14 cellular contexts compared by ENCODE assay signal in genomic region chr9:71684566-71684965, GRCh38.
DNase-seq lines count a peak whose midpoint lies in the region; ATAC-seq and TF ChIP-seq lines count a peak whose summit lies in the region.
"Had no signal": no experiment of that assay in that cellular context is flagged by ENCODE, and none has a peak within 500 bp of the region (broad histone marks: within the 10 kb centered on the region; RNA-seq: fewer than 3 reads in every experiment).

No MANE protein-coding gene starts in this region.

- no peaks in the 10 kb centered on the region for H3K79me2 ChIP-seq in H9 (ENCODE audit: insufficient read depth, low read length)
- no peaks in the 10 kb centered on the region for H3K79me2 ChIP-seq in parathyroid adenoma

- TF ChIP-seq CTCF in H9 (conservative IDR thresholded peaks at IDR 0.05) = no peak
- no peak for TF ChIP-seq CTCF in endodermal cell (conservative IDR thresholded peaks at IDR 0.05)
- no peak for TF ChIP-seq CTCF in parathyroid adenoma (IDR thresholded peaks at IDR 0.05)

- H3K27me3 ChIP-seq in H9 (ENCODE audit: insufficient read depth, low read length) (no peaks in the 10 kb centered on the region), endodermal cell (ENCODE audit: control insufficient read depth, insufficient read depth, low read length, poor library complexity, severe bottlenecking) (no peaks in the 10 kb centered on the region), parathyroid adenoma (ENCODE audit: control insufficient read depth, insufficient read depth, low read length) (no peaks in the 10 kb centered on the region)
- H3K27me3 ChIP-seq: dorsolateral prefrontal cortex had no signal

- no peak for ATAC-seq in HG03378 (IDR thresholded peaks at IDR 0.05; ENCODE audit: unreplicated experiment)

- H3K36me3 ChIP-seq in endodermal cell (ENCODE audit: control insufficient read depth, insufficient read depth, low read length) = peaks cover 53% of the 10 kb centered on the region
- H3K36me3 ChIP-seq in parathyroid adenoma (ENCODE audit: control insufficient read depth, insufficient read depth, low read length) = no peaks in the 10 kb centered on the region

- no peak overlapping the region for H2BK20ac ChIP-seq in H9 (ENCODE audit: low read depth, low read length, poor library complexity, severe bottlenecking)

- no peak overlapping the region for H4K5ac ChIP-seq in H9 (ENCODE audit: insufficient read length, low read depth, low read length)

- H2AK5ac ChIP-seq in H9 (ENCODE audit: insufficient read length, low read length) = no peak overlapping the region

- H3K4me1 Mint-ChIP-seq in activated CD4-positive, alpha-beta T cell treated with anti-CD3 and anti-CD28 coated beads, Interleukin-2, amount 10 ng/mL, durations not matched to agents 7 days and 5 days = peaks cover 46% of the 10 kb centered on the region
- H3K4me1 Mint-ChIP-seq in H9 = peaks cover 27 to 29% of the 10 kb centered on the region in 2 experiments
- peaks cover 28% of the 10 kb centered on the region for H3K4me1 Mint-ChIP-seq in endodermal cell

- H3K23ac ChIP-seq in H9 (ENCODE audit: insufficient read length, low read depth, low read length) = no peak overlapping the region

- WGBS in H9 (ENCODE audit: extremely low coverage, insufficient read length, low lambda C conversion rate) = no CpG with 5 or more reads among the region's 2 CpGs
- 92% methylated on average over 2 of the region's 2 CpGs; no CpG with 5 or more reads in 1 of the 2 experiments for WGBS in endodermal cell (ENCODE audit: insufficient coverage in 1 of 2, insufficient read length in 1 of 2), 2 experiments

- DNase-seq in activated CD4-positive, alpha-beta T cell treated with anti-CD3 and anti-CD28 coated beads, Interleukin-2, amount 10 ng/mL, durations not matched to agents 7 days and 5 days = no peak
- no peak for DNase-seq in activated CD4-positive, alpha-beta T cell treated with anti-CD3 and anti-CD28 coated beads for 48 hours
- no peak for DNase-seq in H9
- no peak for DNase-seq in endodermal cell
- no peak for DNase-seq in NOMO-1 (lab: John Stamatoyannopoulos, UW; ENCODE audit: unreplicated experiment in 2 of 2)
- DNase-seq in NCI-H524 (lab: John Stamatoyannopoulos, UW) = no peak
- DNase-seq: COR-L47, glutamatergic neuron, NCI-H146, SHP77 had no signal

- no peak overlapping the region for H3K14ac ChIP-seq in H9 (ENCODE audit: insufficient read depth, low read length)

- H3K23me2 ChIP-seq in H9 (ENCODE audit: insufficient read length, low read depth, low read length, poor library complexity, severe bottlenecking) = no peaks in the 10 kb centered on the region

- no peak overlapping the region for H4K91ac ChIP-seq in H9 (ENCODE audit: insufficient read length, low read depth, low read length)

- H3K4me2 ChIP-seq in H9 (ENCODE audit: insufficient read depth, insufficient read length, low read length) = no peak overlapping the region
- H3K4me2 ChIP-seq in parathyroid adenoma (ENCODE audit: low read length) = peak overlapping the region; percentile 3

- no peaks in the 10 kb centered on the region for H3K9me3 ChIP-seq in H9 (ENCODE audit: control insufficient read depth, low read depth, low read length)
- no peaks in the 10 kb centered on the region for H3K9me3 ChIP-seq in endodermal cell (ENCODE audit: control insufficient read depth, low read length)
- H3K9me3 ChIP-seq in parathyroid adenoma (ENCODE audit: control insufficient read depth, low read length) = no peaks in the 10 kb centered on the region

- H3K4me1 ChIP-seq in H9 (ENCODE audit: insufficient read depth, low read length) (no peaks in the 10 kb centered on the region; the same call in 1 of the 2 replicates), endodermal cell (ENCODE audit: control insufficient read depth, insufficient read depth, low read length) (peaks cover 6% of the 10 kb centered on the region), parathyroid adenoma (peaks cover 42% of the 10 kb centered on the region)

- H2AFZ ChIP-seq in H9 (ENCODE audit: low read length) (no peak overlapping the region), parathyroid adenoma (no peak overlapping the region)

- H2BK120ac ChIP-seq in H9 (ENCODE audit: low read depth, low read length, poor library complexity, severe bottlenecking) = no peak overlapping the region

- no peak overlapping the region for H3T11ph ChIP-seq in H9 (ENCODE audit: low read length)

- H3K27me3 Mint-ChIP-seq in activated CD4-positive, alpha-beta T cell treated with anti-CD3 and anti-CD28 coated beads, Interleukin-2, amount 10 ng/mL, durations not matched to agents 7 days and 5 days = no peaks in the 10 kb centered on the region
- H3K27me3 Mint-ChIP-seq in H9 (ENCODE audit: low read depth) = no peaks in the 10 kb centered on the region
- H3K27me3 Mint-ChIP-seq in endodermal cell (ENCODE audit: insufficient read depth) = no peaks in the 10 kb centered on the region
- H3K27me3 Mint-ChIP-seq: memory B cell had no signal

- H2BK15ac ChIP-seq in H9 (ENCODE audit: low read depth, low read length) = no peak overlapping the region

- H3K4me3 Mint-ChIP-seq in activated CD4-positive, alpha-beta T cell treated with anti-CD3 and anti-CD28 coated beads, Interleukin-2, amount 10 ng/mL, durations not matched to agents 7 days and 5 days = no peak overlapping the region
- no peak overlapping the region for H3K4me3 Mint-ChIP-seq in H9
- no peak overlapping the region for H3K4me3 Mint-ChIP-seq in endodermal cell
- H3K4me3 Mint-ChIP-seq: memory B cell had no signal

- H3K27ac Mint-ChIP-seq in activated CD4-positive, alpha-beta T cell treated with anti-CD3 and anti-CD28 coated beads, Interleukin-2, amount 10 ng/mL, durations not matched to agents 7 days and 5 days = peak overlapping the region; percentile 57
- H3K27ac Mint-ChIP-seq in H9 (0 out of 7 replicates have a peak overlapping the region, but pooled peaks of 2 of the 3 experiments have one; percentile 50 to 74), endodermal cell (no peak overlapping the region)

- H3K27ac ChIP-seq in H9 (ENCODE audit: insufficient read length, low read depth, low read length) = no peak overlapping the region
- peak overlapping the region; percentile 19 for H3K27ac ChIP-seq in endodermal cell (ENCODE audit: low read depth, low read length)
- H3K27ac ChIP-seq in parathyroid adenoma = peak overlapping the region; percentile 47
- H3K27ac ChIP-seq: dorsolateral prefrontal cortex had no signal

- H3K18ac ChIP-seq in H9 (ENCODE audit: insufficient read length, low read depth, low read length) = no peak overlapping the region

- H2BK5ac ChIP-seq in H9 (ENCODE audit: insufficient read length, low read length) = no peak overlapping the region

- H3K79me1 ChIP-seq in H9 (ENCODE audit: insufficient read depth, low read depth, low read length, poor library complexity, severe bottlenecking) = no peaks in the 10 kb centered on the region

- peaks cover 4% of the 10 kb centered on the region for H3K9me3 Mint-ChIP-seq in activated CD4-positive, alpha-beta T cell treated with anti-CD3 and anti-CD28 coated beads, Interleukin-2, amount 10 ng/mL, durations not matched to agents 7 days and 5 days
- H3K9me3 Mint-ChIP-seq in H9 (no peaks in the 10 kb centered on the region), endodermal cell (no peaks in the 10 kb centered on the region)
- H3K9me3 Mint-ChIP-seq: memory B cell had no signal

- H3K56ac ChIP-seq in H9 (ENCODE audit: insufficient read length, low read depth, low read length) = no peak overlapping the region

- no peak overlapping the region for H4K8ac ChIP-seq in H9 (replicated peaks; ENCODE audit: insufficient read length, low read depth, low read length)

- CTCF ChIA-PET in activated CD4-positive, alpha-beta T cell treated with anti-CD3 and anti-CD28 coated beads, Interleukin-2, amount 10 ng/mL, durations not matched to agents 7 days and 5 days (lab: Charles Lee) = interaction anchor here (0.7 to 1.2 kb wide), 5 partner anchors 10 to 137 kb away, joined by 3 to 4 read pairs (median 3); no protein-coding TSS in a partner anchor

- POLR2A ChIA-PET in activated CD4-positive, alpha-beta T cell treated with anti-CD3 and anti-CD28 coated beads, Interleukin-2, amount 10 ng/mL, durations not matched to agents 7 days and 5 days (lab: Charles Lee) = no interaction called here

- H3K4ac ChIP-seq in H9 (ENCODE audit: low read depth, low read length) = no peak overlapping the region

- H4K20me1 ChIP-seq in H9 (ENCODE audit: control insufficient read depth, insufficient read depth, insufficient read length) = no peaks in the 10 kb centered on the region

- H3K4me3 ChIP-seq in endodermal cell (ENCODE audit: low read length) (no peak overlapping the region), parathyroid adenoma (ENCODE audit: low read depth, low read length) (no peak overlapping the region)
- H3K4me3 ChIP-seq: dorsolateral prefrontal cortex had no signal

- H3K36me3 Mint-ChIP-seq in activated CD4-positive, alpha-beta T cell treated with anti-CD3 and anti-CD28 coated beads, Interleukin-2, amount 10 ng/mL, durations not matched to agents 7 days and 5 days (ENCODE audit: low read depth) = peaks cover 53% of the 10 kb centered on the region
- peaks cover 24 to 52% (median 44%) of the 10 kb centered on the region in 3 experiments for H3K36me3 Mint-ChIP-seq in H9 (ENCODE audit: insufficient read depth in 1 of 3, low read depth in 3 of 3)
- H3K36me3 Mint-ChIP-seq in endodermal cell (ENCODE audit: low read depth) = peaks cover 39% of the 10 kb centered on the region

- H2BK12ac ChIP-seq in H9 (ENCODE audit: insufficient read length, low read depth, low read length) = no peak overlapping the region

- no peak overlapping the region for H3K9ac ChIP-seq in H9 (ENCODE audit: extremely low read depth, insufficient read length, low read length)
- H3K9ac ChIP-seq in endodermal cell (ENCODE audit: extremely low read depth, low read length, poor library complexity, severe bottlenecking) = no peak overlapping the region
- H3K9ac ChIP-seq in parathyroid adenoma = no peak overlapping the region
